ENCODE assay signal across 8 cellular contexts in genomic region chr20:10511166-10511506, GRCh38.
A peak's percentile ranks its signal among the peaks of the same experiment; 100 is the strongest.
DNase-seq lines count a peak whose midpoint lies in the region; ATAC-seq and TF ChIP-seq lines count a peak whose summit lies in the region.

No MANE protein-coding gene starts in this region.

- DNase-seq in GM06990 (ENCODE audit: extremely low read depth, insufficient read length) (no peak), mesothelial cell of epicardium (ENCODE audit: low spot score in 2 of 2, unreplicated experiment in 2 of 2) (no peak), HK-2 (ENCODE audit: unreplicated experiment) (no peak), NCI-H526 treated with DMSO at 0.1 percent for 48 hours (lab: John Stamatoyannopoulos, UW) (no peak)
- no peak for DNase-seq in activated naive CD8-positive, alpha-beta T cell treated with anti-CD3 and anti-CD28 coated beads, Interleukin-2, amount 10 ng/mL, durations not matched to agents 7 days and 5 days

- peaks cover 26% of the 10 kb centered on the region for H3K4me1 Mint-ChIP-seq in activated naive CD8-positive, alpha-beta T cell treated with anti-CD3 and anti-CD28 coated beads, Interleukin-2, amount 10 ng/mL, durations not matched to agents 7 days and 5 days
- H3K4me1 Mint-ChIP-seq in mesothelial cell of epicardium, result peaks cover 52% of the 10 kb centered on the region

- no peaks in the 10 kb centered on the region for H3K9me3 Mint-ChIP-seq in activated naive CD8-positive, alpha-beta T cell treated with anti-CD3 and anti-CD28 coated beads, Interleukin-2, amount 10 ng/mL, durations not matched to agents 7 days and 5 days
- H3K9me3 Mint-ChIP-seq in mesothelial cell of epicardium, result no peaks in the 10 kb centered on the region

- peak overlapping the region; percentile 16; the same call in 1 of the 2 replicates for H3K4me3 ChIP-seq in GM06990 (replicated peaks; ENCODE audit: low read depth, low read length)

- ATAC-seq in HG02943 (IDR thresholded peaks at IDR 0.05; ENCODE audit: low read depth, unreplicated experiment) (peak; percentile 21), GM18861 (IDR thresholded peaks at IDR 0.05; ENCODE audit: unreplicated experiment) (no peak), HG03378 (IDR thresholded peaks at IDR 0.05; ENCODE audit: unreplicated experiment) (no peak)
- ATAC-seq in activated naive CD8-positive, alpha-beta T cell treated with anti-CD3 and anti-CD28 coated beads, Interleukin-2, amount 10 ng/mL, durations not matched to agents 7 days and 5 days (ENCODE audit: low read depth), result peak; percentile 12

- no peaks in the 10 kb centered on the region for H3K27me3 Mint-ChIP-seq in activated naive CD8-positive, alpha-beta T cell treated with anti-CD3 and anti-CD28 coated beads, Interleukin-2, amount 10 ng/mL, durations not matched to agents 7 days and 5 days
- no peaks in the 10 kb centered on the region for H3K27me3 Mint-ChIP-seq in mesothelial cell of epicardium (ENCODE audit: low read depth)

- H3K27me3 ChIP-seq in GM06990 (replicated peaks; ENCODE audit: control insufficient read depth, insufficient read depth, low read length), result no peaks in the 10 kb centered on the region

- H3K27ac Mint-ChIP-seq in activated naive CD8-positive, alpha-beta T cell treated with anti-CD3 and anti-CD28 coated beads, Interleukin-2, amount 10 ng/mL, durations not matched to agents 7 days and 5 days, result no peak overlapping the region
- H3K27ac Mint-ChIP-seq in mesothelial cell of epicardium, result peak overlapping the region; percentile 91

- no peaks in the 10 kb centered on the region for H3K36me3 ChIP-seq in GM06990 (ENCODE audit: control insufficient read depth, insufficient read depth, low read length)

- TF ChIP-seq CTCF in GM06990 (IDR thresholded peaks at IDR 0.05; ENCODE audit: insufficient read depth, low read length, poor library complexity, severe bottlenecking) (no peak), mesothelial cell of epicardium (IDR thresholded peaks at IDR 0.05; ENCODE audit: unreplicated experiment) (no peak)

- peak overlapping the region; percentile 5 for H3K4me3 Mint-ChIP-seq in activated naive CD8-positive, alpha-beta T cell treated with anti-CD3 and anti-CD28 coated beads, Interleukin-2, amount 10 ng/mL, durations not matched to agents 7 days and 5 days
- no peak overlapping the region for H3K4me3 Mint-ChIP-seq in mesothelial cell of epicardium

- H3K36me3 Mint-ChIP-seq in activated naive CD8-positive, alpha-beta T cell treated with anti-CD3 and anti-CD28 coated beads, Interleukin-2, amount 10 ng/mL, durations not matched to agents 7 days and 5 days, result peaks cover 6% of the 10 kb centered on the region
- peaks cover 4% of the 10 kb centered on the region for H3K36me3 Mint-ChIP-seq in mesothelial cell of epicardium

- POLR2A ChIA-PET in activated naive CD8-positive, alpha-beta T cell treated with anti-CD3 and anti-CD28 coated beads, Interleukin-2, amount 10 ng/mL, durations not matched to agents 7 days and 5 days (lab: Charles Lee), result no interaction called here

Comparison
In these comparisons a context has a peak if more than half of its experiments do, and no peak if none do; other contexts are left out.
1. ATAC-seq: peak in HG02943 (single experiment) and activated naive CD8-positive, alpha-beta T cell treated with anti-CD3 and anti-CD28 coated beads, Interleukin-2, amount 10 ng/mL, durations not matched to agents 7 days and 5 days (single experiment); none in GM18861 (single experiment) and HG03378 (single experiment).